Comparison of ENCODE assay signal across 38 cellular contexts in the genomic region with DNA sequence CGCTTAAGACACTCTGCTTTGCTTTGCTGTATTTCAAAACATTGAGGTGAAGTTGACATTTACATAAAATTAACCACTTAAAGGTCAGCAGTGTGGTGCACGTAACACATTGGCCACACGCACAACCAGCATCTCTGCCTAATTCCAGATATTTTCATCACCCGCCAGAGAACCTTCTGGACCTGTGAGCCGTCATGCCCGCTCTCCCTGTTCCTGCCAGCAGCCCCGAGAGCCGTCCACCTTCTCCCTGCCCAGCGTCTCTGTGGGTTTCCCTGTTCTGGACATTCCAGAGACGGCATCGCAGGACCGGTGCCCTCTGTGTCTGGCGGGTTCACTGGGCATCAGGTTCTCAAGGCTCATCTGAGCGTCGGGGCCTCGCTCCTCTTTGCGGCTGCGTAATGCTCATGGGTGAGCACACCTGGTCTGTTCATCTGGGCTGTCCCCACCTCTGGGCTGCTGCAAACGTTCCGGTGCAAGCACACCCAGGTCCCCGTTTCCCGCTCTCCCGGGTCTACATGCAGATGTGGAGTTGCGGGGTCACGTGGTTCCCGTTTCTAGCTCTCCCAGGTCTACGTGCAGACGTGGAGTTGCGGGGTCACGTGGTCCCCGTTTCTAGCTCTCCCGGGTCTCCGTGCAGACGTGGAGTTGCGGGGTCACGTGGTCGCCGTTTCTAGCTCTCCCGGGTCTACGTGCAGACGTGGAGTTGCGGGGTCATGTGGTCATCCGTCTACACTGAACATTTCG. TPM values are rescaled to one million over a fixed set of nuclear protein-coding genes. Genes with fewer than 3 reads are reported as not detected.
"Had no signal": no experiment of that assay in that cellular context is flagged by ENCODE, and none has a peak within 500 bp of the region (broad histone marks: within the 10 kb centered on the region; RNA-seq: fewer than 3 reads in every experiment).

No MANE protein-coding gene starts in this region.

- H3K9me3 ChIP-seq: adrenal gland, body of pancreas, esophagus muscularis mucosa, gastrocnemius medialis had no signal

- H3K4me3 Mint-ChIP-seq: activated B cell treated with CpG ODN at 0.5 μM for 24 hours; activated CD4-positive, alpha-beta memory T cell treated with anti-CD3 and anti-CD28 coated beads for 36 hours; activated CD4-positive, alpha-beta T cell treated with anti-CD3 and anti-CD28 coated beads for 36 hours; activated CD4-positive, alpha-beta T cell treated with anti-CD3 and anti-CD28 coated beads, Interleukin-2, amount 10 ng/mL, durations not matched to agents 24 days and 14 days; activated CD8-positive, alpha-beta memory T cell treated with anti-CD3 and anti-CD28 coated beads, Interleukin-2, amount 10 ng/mL, durations not matched to agents 7 days and 5 days; activated CD8-positive, alpha-beta T cell treated with anti-CD3 and anti-CD28 coated beads, Interleukin-2, amount 10 ng/mL, durations not matched to agents 7 days and 5 days; activated naive CD4-positive, alpha-beta T cell treated with anti-CD3 and anti-CD28 coated beads for 36 hours; activated naive CD4-positive, alpha-beta T cell treated with anti-CD3 and anti-CD28 coated beads, Interleukin-2, amount 50 U/mL, for 24 hours; activated naive CD8-positive, alpha-beta T cell treated with anti-CD3 and anti-CD28 coated beads for 36 hours; activated naive CD8-positive, alpha-beta T cell treated with anti-CD3 and anti-CD28 coated beads, Interleukin-2, amount 50 U/mL, for 24 hours; activated T-helper 1 cell treated with anti-CD3 and anti-CD28 coated beads, Interleukin-12 subunit alpha, Interleukin-12 subunit beta, Interleukin-2, Interleukin-4 antibody, amounts not matched to agents 30 ng/mL and 10 ng/mL and 1 ng/mL, durations not matched to agents 14 hours and 24 hours and 36 hours; dendritic cell treated with granulocyte-macrophage colony-stimulating factor and Interleukin-4, amounts not matched to agents 40 ng/mL and 50 ng/mL, for 4 days; T-helper 17 cell; T-helper 2 cell treated with Interferon-gamma antibody and Interleukin-4, amounts not matched to agents 5 μg/mL and 100 μg/mL, for 36 hours had no signal

- H3K4me3 ChIP-seq: adrenal gland, body of pancreas, coronary artery, dorsolateral prefrontal cortex, esophagus muscularis mucosa, gastrocnemius medialis had no signal

- H3K36me3 ChIP-seq: adrenal gland, gastrocnemius medialis, WERI-Rb-1 had no signal

- H3K9me3 Mint-ChIP-seq: activated B cell treated with CpG ODN at 0.5 μM for 24 hours; activated naive CD4-positive, alpha-beta T cell treated with anti-CD3 and anti-CD28 coated beads for 36 hours; activated naive CD4-positive, alpha-beta T cell treated with anti-CD3 and anti-CD28 coated beads, Interleukin-2, amount 50 U/mL, for 24 hours; activated naive CD8-positive, alpha-beta T cell treated with anti-CD3 and anti-CD28 coated beads for 36 hours; activated naive CD8-positive, alpha-beta T cell treated with anti-CD3 and anti-CD28 coated beads, Interleukin-2, amount 50 U/mL, for 24 hours had no signal

- ATAC-seq: activated CD4-positive, alpha-beta T cell treated with anti-CD3 and anti-CD28 coated beads for 36 hours; activated CD8-positive, alpha-beta memory T cell treated with anti-CD3 and anti-CD28 coated beads, Interleukin-2, amount 10 ng/mL, durations not matched to agents 7 days and 5 days; activated CD8-positive, alpha-beta T cell treated with anti-CD3 and anti-CD28 coated beads, Interleukin-2, amount 10 ng/mL, durations not matched to agents 7 days and 5 days; activated naive CD8-positive, alpha-beta T cell treated with anti-CD3 and anti-CD28 coated beads, Interleukin-2, amount 50 U/mL, for 24 hours; body of pancreas; foreskin keratinocyte; gastrocnemius medialis; T-helper 17 cell had no signal

- H3K36me3 Mint-ChIP-seq: activated CD4-positive, alpha-beta memory T cell treated with anti-CD3 and anti-CD28 coated beads for 36 hours; activated CD8-positive, alpha-beta memory T cell treated with anti-CD3 and anti-CD28 coated beads, Interleukin-2, amount 10 ng/mL, durations not matched to agents 7 days and 5 days; activated naive CD4-positive, alpha-beta T cell treated with anti-CD3 and anti-CD28 coated beads, Interleukin-2, amount 50 U/mL, for 24 hours; activated naive CD8-positive, alpha-beta T cell treated with anti-CD3 and anti-CD28 coated beads for 36 hours had no signal

- H3K4me1 Mint-ChIP-seq: activated B cell treated with CpG ODN at 0.5 μM for 24 hours; activated CD4-positive, alpha-beta T cell treated with anti-CD3 and anti-CD28 coated beads for 36 hours; activated CD4-positive, alpha-beta T cell treated with anti-CD3 and anti-CD28 coated beads, Interleukin-2, amount 10 ng/mL, durations not matched to agents 24 days and 14 days; activated CD8-positive, alpha-beta memory T cell treated with anti-CD3 and anti-CD28 coated beads, Interleukin-2, amount 10 ng/mL, durations not matched to agents 7 days and 5 days; activated naive CD4-positive, alpha-beta T cell treated with anti-CD3 and anti-CD28 coated beads, Interleukin-2, amount 50 U/mL, for 24 hours; activated naive CD8-positive, alpha-beta T cell treated with anti-CD3 and anti-CD28 coated beads for 36 hours; activated naive CD8-positive, alpha-beta T cell treated with anti-CD3 and anti-CD28 coated beads, Interleukin-2, amount 50 U/mL, for 24 hours had no signal

- H3K27me3 Mint-ChIP-seq: activated B cell treated with CpG ODN at 0.5 μM for 24 hours; activated CD4-positive, alpha-beta memory T cell treated with anti-CD3 and anti-CD28 coated beads for 36 hours; activated CD4-positive, alpha-beta T cell treated with anti-CD3 and anti-CD28 coated beads for 36 hours; activated CD4-positive, alpha-beta T cell treated with anti-CD3 and anti-CD28 coated beads, Interleukin-2, amount 10 ng/mL, durations not matched to agents 24 days and 14 days; activated CD8-positive, alpha-beta memory T cell treated with anti-CD3 and anti-CD28 coated beads, Interleukin-2, amount 10 ng/mL, durations not matched to agents 7 days and 5 days; activated naive CD4-positive, alpha-beta T cell treated with anti-CD3 and anti-CD28 coated beads, Interleukin-2, amount 50 U/mL, for 24 hours; activated naive CD8-positive, alpha-beta T cell treated with anti-CD3 and anti-CD28 coated beads for 36 hours; activated naive CD8-positive, alpha-beta T cell treated with anti-CD3 and anti-CD28 coated beads, Interleukin-2, amount 50 U/mL, for 24 hours; dendritic cell treated with granulocyte-macrophage colony-stimulating factor and Interleukin-4, amounts not matched to agents 40 ng/mL and 50 ng/mL, for 4 days; T-helper 17 cell had no signal

- H3K27ac ChIP-seq: adrenal gland, body of pancreas, coronary artery, dorsolateral prefrontal cortex, esophagus muscularis mucosa, foreskin keratinocyte, gastrocnemius medialis, WERI-Rb-1 had no signal

- H3K4me1 ChIP-seq: adrenal gland, body of pancreas, esophagus muscularis mucosa, foreskin keratinocyte, gastrocnemius medialis had no signal

- DNase-seq: activated B cell treated with CpG ODN at 0.5 μM for 24 hours; activated CD4-positive, alpha-beta memory T cell treated with anti-CD3 and anti-CD28 coated beads for 36 hours; activated CD4-positive, alpha-beta T cell treated with anti-CD3 and anti-CD28 coated beads for 36 hours; activated CD4-positive, alpha-beta T cell treated with anti-CD3 and anti-CD28 coated beads, Interleukin-2, amount 10 ng/mL, durations not matched to agents 24 days and 14 days; activated CD4-positive, CD25-positive, alpha-beta regulatory T cell treated with anti-CD3 and anti-CD28 coated beads, Interleukin-2, amount 50 U/mL, for 72 hours; activated CD8-positive, alpha-beta memory T cell treated with anti-CD3 and anti-CD28 coated beads, Interleukin-2, amount 10 ng/mL, durations not matched to agents 7 days and 5 days; activated CD8-positive, alpha-beta memory T cell treated with anti-CD3 and anti-CD28 coated beads, Interleukin-2, amount 50 U/mL, for 4 hours; activated CD8-positive, alpha-beta T cell treated with anti-CD3 and anti-CD28 coated beads, Interleukin-2, amount 10 ng/mL, durations not matched to agents 7 days and 5 days; activated effector memory CD4-positive, alpha-beta T cell treated with anti-CD3 and anti-CD28 coated beads, Interleukin-2, amount 50 U/mL, for 16 hours; activated naive CD4-positive, alpha-beta T cell treated with anti-CD3 and anti-CD28 coated beads for 36 hours; activated naive CD8-positive, alpha-beta T cell treated with anti-CD3 and anti-CD28 coated beads for 36 hours; activated naive CD8-positive, alpha-beta T cell treated with anti-CD3 and anti-CD28 coated beads, Interleukin-2, amount 50 U/mL, for 24 hours; activated T-cell treated with anti-CD3 and anti-CD28 coated beads, Interleukin-2, amount 50 U/mL, for 1 hour; activated T-cell treated with anti-CD3 and anti-CD28 coated beads, Interleukin-2, amount 50 U/mL, for 48 hours; amygdala; body of pancreas; central memory CD4-positive, alpha-beta T cell; cerebellar nuclear complex; dorsolateral prefrontal cortex; effector memory CD4-positive, alpha-beta T cell; erythroblast; foreskin keratinocyte; gastrocnemius medialis; glutamatergic neuron; T-helper 1 cell; T-helper 17 cell; T1000; WERI-Rb-1 had no signal

- H3K27me3 ChIP-seq: adrenal gland, body of pancreas, dorsolateral prefrontal cortex, esophagus muscularis mucosa, foreskin keratinocyte, gastrocnemius medialis had no signal

- H3K27ac Mint-ChIP-seq: activated B cell treated with CpG ODN at 0.5 μM for 24 hours; activated CD4-positive, alpha-beta memory T cell treated with anti-CD3 and anti-CD28 coated beads for 36 hours; activated CD4-positive, alpha-beta T cell treated with anti-CD3 and anti-CD28 coated beads for 36 hours; activated CD4-positive, alpha-beta T cell treated with anti-CD3 and anti-CD28 coated beads, Interleukin-2, amount 10 ng/mL, durations not matched to agents 24 days and 14 days; activated CD8-positive, alpha-beta memory T cell treated with anti-CD3 and anti-CD28 coated beads, Interleukin-2, amount 10 ng/mL, durations not matched to agents 7 days and 5 days; activated CD8-positive, alpha-beta T cell treated with anti-CD3 and anti-CD28 coated beads, Interleukin-2, amount 10 ng/mL, durations not matched to agents 7 days and 5 days; activated naive CD4-positive, alpha-beta T cell treated with anti-CD3 and anti-CD28 coated beads for 36 hours; activated naive CD4-positive, alpha-beta T cell treated with anti-CD3 and anti-CD28 coated beads, Interleukin-2, amount 50 U/mL, for 24 hours; activated naive CD8-positive, alpha-beta T cell treated with anti-CD3 and anti-CD28 coated beads for 36 hours; activated naive CD8-positive, alpha-beta T cell treated with anti-CD3 and anti-CD28 coated beads, Interleukin-2, amount 50 U/mL, for 24 hours; activated T-helper 1 cell treated with anti-CD3 and anti-CD28 coated beads, Interleukin-12 subunit alpha, Interleukin-12 subunit beta, Interleukin-2, Interleukin-4 antibody, amounts not matched to agents 30 ng/mL and 10 ng/mL and 1 ng/mL, durations not matched to agents 14 hours and 24 hours and 36 hours; activated T-helper 2 cell treated with anti-CD3 and anti-CD28 coated beads, Interferon-gamma antibody, Interleukin-2, Interleukin-4, amounts not matched to agents 10 μg/mL and 5 μg/mL and 100 μg/mL, durations not matched to agents 14 hours and 24 hours and 36 hours; dendritic cell treated with granulocyte-macrophage colony-stimulating factor and Interleukin-4, amounts not matched to agents 40 ng/mL and 50 ng/mL, for 4 days; T-helper 17 cell; T-helper 2 cell treated with Interferon-gamma antibody and Interleukin-4, amounts not matched to agents 5 μg/mL and 100 μg/mL, for 36 hours had no signal

RNA-seq across cellular contexts. Expression of a gene that starts 48.1 kb away (rescaled TPM):
- total RNA-seq: activated B cell treated with CpG ODN at 0.5 μM for 24 hours; activated CD4-positive, alpha-beta memory T cell treated with anti-CD3 and anti-CD28 coated beads for 36 hours; activated CD4-positive, alpha-beta T cell treated with anti-CD3 and anti-CD28 coated beads for 36 hours; activated CD4-positive, alpha-beta T cell treated with anti-CD3 and anti-CD28 coated beads, Interleukin-2, amount 10 ng/mL, durations not matched to agents 24 days and 14 days; activated CD8-positive, alpha-beta memory T cell treated with anti-CD3 and anti-CD28 coated beads for 36 hours; activated CD8-positive, alpha-beta memory T cell treated with anti-CD3 and anti-CD28 coated beads, Interleukin-2, amount 10 ng/mL, durations not matched to agents 7 days and 5 days; activated CD8-positive, alpha-beta T cell treated with anti-CD3 and anti-CD28 coated beads, Interleukin-2, amount 10 ng/mL, durations not matched to agents 7 days and 5 days; activated naive CD4-positive, alpha-beta T cell treated with anti-CD3 and anti-CD28 coated beads for 36 hours; activated naive CD8-positive, alpha-beta T cell treated with anti-CD3 and anti-CD28 coated beads for 36 hours; activated T-helper 1 cell treated with anti-CD3 and anti-CD28 coated beads, Interleukin-12 subunit alpha, Interleukin-12 subunit beta, Interleukin-2, Interleukin-4 antibody, amounts not matched to agents 30 ng/mL and 10 ng/mL and 1 ng/mL, durations not matched to agents 14 hours and 24 hours and 36 hours; activated T-helper 2 cell treated with anti-CD3 and anti-CD28 coated beads, Interferon-gamma antibody, Interleukin-2, Interleukin-4, amounts not matched to agents 10 μg/mL and 5 μg/mL and 100 μg/mL, durations not matched to agents 14 hours and 24 hours and 36 hours; adrenal gland; aorta; body of pancreas; esophagus muscularis mucosa; foreskin keratinocyte; gastrocnemius medialis; T-helper 17 cell had no signal
- polyA plus RNA-seq: adrenal gland, aorta, foreskin keratinocyte had no signal
